ENCODE assay signal across 13 cellular contexts in the genomic region with DNA sequence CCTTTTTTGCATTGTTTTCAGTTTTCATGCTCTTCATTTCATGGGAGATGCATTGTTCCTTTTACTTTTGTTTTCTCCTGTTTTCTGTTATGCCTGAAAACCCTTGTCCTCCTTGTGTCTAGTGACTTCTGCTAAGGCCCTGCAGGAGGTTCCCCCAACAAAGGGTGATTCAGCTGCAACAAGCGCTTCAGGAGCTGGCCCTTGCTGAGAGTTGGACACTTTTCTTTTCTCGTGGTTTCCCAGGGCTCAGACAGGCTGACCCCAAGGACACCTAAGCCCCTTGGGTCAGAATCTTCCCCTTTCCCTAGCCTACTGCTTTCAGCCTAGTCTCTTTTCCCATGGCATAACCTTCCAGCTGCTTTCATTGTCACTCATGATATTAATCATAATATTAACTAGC.
"Had no signal": no experiment of that assay in that cellular context is flagged by ENCODE, and none has a peak within 500 bp of the region (broad histone marks: within the 10 kb centered on the region; RNA-seq: fewer than 3 reads in every experiment).

No MANE protein-coding gene starts in this region.

- H3K9me3 Mint-ChIP-seq: activated naive CD4-positive, alpha-beta T cell treated with anti-CD3 and anti-CD28 coated beads, Interleukin-2, amount 50 U/mL, for 72 hours; naive B cell; WTC11 had no signal

- ATAC-seq: activated naive CD4-positive, alpha-beta T cell treated with anti-CD3 and anti-CD28 coated beads, Interleukin-2, amount 50 U/mL, for 72 hours; left cardiac atrium; SK-N-SH treated with all-trans-retinoic acid at 6 μM for 48 hours; WTC11 had no signal

- H3K4me3 Mint-ChIP-seq: activated CD4-positive, alpha-beta T cell treated with anti-CD3 and anti-CD28 coated beads, Interleukin-2, amount 10 ng/mL, durations not matched to agents 24 days and 14 days; naive B cell; WTC11 had no signal

- H3K27ac ChIP-seq: coronary artery, uterus had no signal

- H3K4me1 ChIP-seq: uterus had no signal

- H3K27ac Mint-ChIP-seq: activated CD4-positive, alpha-beta T cell treated with anti-CD3 and anti-CD28 coated beads, Interleukin-2, amount 10 ng/mL, durations not matched to agents 24 days and 14 days; activated naive CD4-positive, alpha-beta T cell treated with anti-CD3 and anti-CD28 coated beads, Interleukin-2, amount 50 U/mL, for 72 hours; WTC11 had no signal

- H3K9me3 ChIP-seq: uterus had no signal

- H3K27me3 Mint-ChIP-seq: activated CD4-positive, alpha-beta T cell treated with anti-CD3 and anti-CD28 coated beads, Interleukin-2, amount 10 ng/mL, durations not matched to agents 24 days and 14 days; naive B cell had no signal

- H3K4me3 ChIP-seq: coronary artery, lung, uterus had no signal

- DNase-seq: activated CD4-positive, alpha-beta T cell treated with anti-CD3 and anti-CD28 coated beads, Interleukin-2, amount 10 ng/mL, durations not matched to agents 24 days and 14 days; activated effector memory CD4-positive, alpha-beta T cell treated with anti-CD3 and anti-CD28 coated beads, Interleukin-2, amount 50 U/mL, for 16 hours; glutamatergic neuron; left cardiac atrium; naive B cell; stimulated activated CD4-positive, alpha-beta T cell treated with anti-CD3 and anti-CD28 coated beads, Interleukin-15, amount 100 ng/mL, for 24 hours; stimulated activated CD4-positive, alpha-beta T cell treated with anti-CD3 and anti-CD28 coated beads, Interleukin-4, amount 100 ng/mL, for 24 hours; uterus had no signal

- H3K27me3 ChIP-seq: uterus had no signal

- H3K36me3 ChIP-seq: uterus had no signal

- H3K36me3 Mint-ChIP-seq: activated naive CD4-positive, alpha-beta T cell treated with anti-CD3 and anti-CD28 coated beads, Interleukin-2, amount 50 U/mL, for 72 hours; WTC11 had no signal
